In the genomic region with DNA sequence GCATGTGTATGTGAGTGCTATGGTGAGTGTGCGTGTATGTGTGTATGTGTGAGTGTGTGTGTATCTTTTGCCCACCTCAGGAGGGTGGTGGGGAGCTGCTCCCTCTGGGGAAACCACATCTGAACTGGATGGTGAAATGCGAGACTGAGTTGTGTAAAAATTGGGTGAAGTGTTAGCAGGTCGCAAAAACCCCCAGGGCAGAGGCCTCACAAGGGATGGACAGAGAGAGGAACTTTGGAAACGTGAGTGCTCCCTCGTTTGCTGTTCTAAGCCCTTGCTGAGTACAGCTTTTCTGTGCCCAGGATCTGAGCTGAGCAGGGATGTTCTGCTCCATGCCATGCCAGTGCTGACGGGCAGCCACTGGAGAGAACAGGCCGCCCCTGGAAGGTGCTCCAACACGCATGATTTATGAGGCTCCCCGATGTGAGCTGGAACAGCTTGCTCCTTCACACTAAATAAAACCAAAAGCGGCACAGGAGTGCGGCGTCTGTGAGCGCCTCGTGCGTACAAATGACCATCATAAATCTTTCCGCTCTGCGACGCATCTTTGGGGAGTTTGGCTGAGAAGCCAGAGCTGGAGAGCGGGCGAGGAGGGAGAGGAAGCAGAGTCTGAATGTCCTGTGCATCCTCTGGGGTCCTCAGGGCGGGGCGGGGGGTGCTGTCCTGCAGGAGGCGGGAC, we compare ENCODE assay signal across 1 cellular context.
TF ChIP-seq lines count a peak whose summit lies in the region.

No MANE protein-coding gene starts in this region.

TF ChIP-seq in HEK293, 187 proteins besides CTCF, POLR2A, EP300 and RAD21 (continued from another document):
- TF ChIP-seq, protein P1, sequence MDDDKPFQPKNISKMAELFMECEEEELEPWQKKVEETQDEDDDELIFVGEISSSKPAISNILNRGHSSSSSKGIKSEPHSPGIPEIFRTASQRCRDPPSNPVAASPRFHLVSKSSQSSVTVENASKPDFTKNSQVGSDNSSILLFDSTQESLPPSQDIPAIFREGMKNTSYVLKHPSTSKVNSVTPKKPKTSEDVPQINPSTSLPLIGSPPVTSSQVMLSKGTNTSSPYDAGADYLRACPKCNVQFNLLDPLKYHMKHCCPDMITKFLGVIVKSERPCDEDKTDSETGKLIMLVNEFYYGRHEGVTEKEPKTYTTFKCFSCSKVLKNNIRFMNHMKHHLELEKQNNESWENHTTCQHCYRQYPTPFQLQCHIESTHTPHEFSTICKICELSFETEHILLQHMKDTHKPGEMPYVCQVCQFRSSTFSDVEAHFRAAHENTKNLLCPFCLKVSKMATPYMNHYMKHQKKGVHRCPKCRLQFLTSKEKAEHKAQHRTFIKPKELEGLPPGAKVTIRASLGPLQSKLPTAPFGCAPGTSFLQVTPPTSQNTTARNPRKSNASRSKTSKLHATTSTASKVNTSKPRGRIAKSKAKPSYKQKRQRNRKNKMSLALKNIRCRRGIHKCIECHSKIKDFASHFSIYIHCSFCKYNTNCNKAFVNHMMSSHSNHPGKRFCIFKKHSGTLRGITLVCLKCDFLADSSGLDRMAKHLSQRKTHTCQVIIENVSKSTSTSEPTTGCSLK (tag by site-specific recombination; IDR thresholded peaks at IDR 0.05): no peak
- TF ChIP-seq SP7 (tag by site-specific recombination; IDR thresholded peaks at IDR 0.05) (peak; percentile 76), ZNF341 (tag by site-specific recombination; IDR thresholded peaks at IDR 0.05; ENCODE audit: low read depth) (peak; percentile 68), ZBTB8A (tag by site-specific recombination; IDR thresholded peaks at IDR 0.05) (0 out of 2 replicates have a peak, but pooled peaks have one; percentile 21), ZBTB17 (tag by site-specific recombination; IDR thresholded peaks at IDR 0.05) (peak; percentile 46; the same call in 1 of the 2 replicates), ZNF354C (tag by site-specific recombination; IDR thresholded peaks at IDR 0.05; ENCODE audit: borderline replicate concordance, low read depth) (no peak), MYNN (tag by site-specific recombination; IDR thresholded peaks at IDR 0.05; ENCODE audit: borderline replicate concordance) (no peak), ZNF664 (tag by site-specific recombination; IDR thresholded peaks at IDR 0.05) (peak; percentile 45; the same call in 1 of the 2 replicates), SETDB1 (IDR thresholded peaks at IDR 0.05; ENCODE audit: insufficient read length, low read length) (no peak), ZNF433 (tag by site-specific recombination; IDR thresholded peaks at IDR 0.05; ENCODE audit: low read depth) (no peak), ZIC2 (tag by site-specific recombination; IDR thresholded peaks at IDR 0.05) (peak; percentile 96), ZNF670 (tag by site-specific recombination; IDR thresholded peaks at IDR 0.05; ENCODE audit: low read depth) (no peak), ZNF610 (tag by site-specific recombination; IDR thresholded peaks at IDR 0.05; ENCODE audit: borderline replicate concordance) (peak; percentile 41; the same call in 1 of the 2 replicates)
- TF ChIP-seq, protein P2, sequence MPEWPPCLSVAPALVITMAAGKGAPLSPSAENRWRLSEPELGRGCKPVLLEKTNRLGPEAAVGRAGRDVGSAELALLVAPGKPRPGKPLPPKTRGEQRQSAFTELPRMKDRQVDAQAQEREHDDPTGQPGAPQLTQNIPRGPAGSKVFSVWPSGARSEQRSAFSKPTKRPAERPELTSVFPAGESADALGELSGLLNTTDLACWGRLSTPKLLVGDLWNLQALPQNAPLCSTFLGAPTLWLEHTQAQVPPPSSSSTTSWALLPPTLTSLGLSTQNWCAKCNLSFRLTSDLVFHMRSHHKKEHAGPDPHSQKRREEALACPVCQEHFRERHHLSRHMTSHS (tag by site-specific recombination; IDR thresholded peaks at IDR 0.05): peak; percentile 62; the same call in 1 of the 2 replicates
- TF ChIP-seq, protein P3, sequence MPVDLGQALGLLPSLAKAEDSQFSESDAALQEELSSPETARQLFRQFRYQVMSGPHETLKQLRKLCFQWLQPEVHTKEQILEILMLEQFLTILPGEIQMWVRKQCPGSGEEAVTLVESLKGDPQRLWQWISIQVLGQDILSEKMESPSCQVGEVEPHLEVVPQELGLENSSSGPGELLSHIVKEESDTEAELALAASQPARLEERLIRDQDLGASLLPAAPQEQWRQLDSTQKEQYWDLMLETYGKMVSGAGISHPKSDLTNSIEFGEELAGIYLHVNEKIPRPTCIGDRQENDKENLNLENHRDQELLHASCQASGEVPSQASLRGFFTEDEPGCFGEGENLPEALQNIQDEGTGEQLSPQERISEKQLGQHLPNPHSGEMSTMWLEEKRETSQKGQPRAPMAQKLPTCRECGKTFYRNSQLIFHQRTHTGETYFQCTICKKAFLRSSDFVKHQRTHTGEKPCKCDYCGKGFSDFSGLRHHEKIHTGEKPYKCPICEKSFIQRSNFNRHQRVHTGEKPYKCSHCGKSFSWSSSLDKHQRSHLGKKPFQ (tag by site-specific recombination; IDR thresholded peaks at IDR 0.05): 0 out of 2 replicates have a peak, but pooled peaks have one; percentile 16
